8 cellular contexts compared by ENCODE assay signal in genomic region chrX:38817004-38817703, GRCh38. TPM values are rescaled to one million over a fixed set of nuclear protein-coding genes. Genes with fewer than 3 reads are reported as not detected.
A peak's percentile ranks its signal among the peaks of the same experiment; 100 is the strongest.
DNase-seq lines count a peak whose midpoint lies in the region; ATAC-seq and TF ChIP-seq lines count a peak whose summit lies in the region.

No MANE protein-coding gene starts in this region.

- no peak overlapping the region for H3K4me3 Mint-ChIP-seq in CD14-positive monocyte
- H3K4me3 Mint-ChIP-seq in activated naive CD8-positive, alpha-beta T cell treated with anti-CD3 and anti-CD28 coated beads, Interleukin-2, amount 50 U/mL, for 24 hours, result no peak overlapping the region

- DNase-seq in CD14-positive monocyte (ENCODE audit: low spot score) (no peak), KBM-7 (peak; percentile 87), caudate nucleus (lab: John Stamatoyannopoulos, UW) (peak in 5 of 61 donors; percentile 0 to 15 (median 1)), RWPE1 (ENCODE audit: low spot score) (no peak), COR-L47 (lab: John Stamatoyannopoulos, UW) (no peak)
- no peak for DNase-seq in activated naive CD8-positive, alpha-beta T cell treated with anti-CD3 and anti-CD28 coated beads, Interleukin-2, amount 50 U/mL, for 24 hours
- DNase-seq in activated naive CD4-positive, alpha-beta T cell treated with anti-CD3 and anti-CD28 coated beads, Interleukin-2, amount 50 U/mL, for 72 hours (ENCODE audit: low spot score in 2 of 2), result no peak

- no peaks in the 10 kb centered on the region for H3K36me3 Mint-ChIP-seq in CD14-positive monocyte
- H3K36me3 Mint-ChIP-seq in activated naive CD8-positive, alpha-beta T cell treated with anti-CD3 and anti-CD28 coated beads, Interleukin-2, amount 50 U/mL, for 24 hours (ENCODE audit: low read depth), result peaks cover 2% of the 10 kb centered on the region
- peaks cover 5 to 6% of the 10 kb centered on the region in 2 donors for H3K36me3 Mint-ChIP-seq in activated naive CD4-positive, alpha-beta T cell treated with anti-CD3 and anti-CD28 coated beads, Interleukin-2, amount 50 U/mL, for 72 hours

- H3K27ac ChIP-seq in caudate nucleus (ENCODE audit: low read depth, low read length) (peak overlapping the region; percentile 60), muscle layer of colon (ENCODE audit: low read depth, low read length) (peak overlapping the region; percentile 20), RWPE1 (no peak overlapping the region)

- no peaks in the 10 kb centered on the region for H3K36me3 ChIP-seq in muscle layer of colon (ENCODE audit: insufficient read depth, low read length)

- H3K4me1 Mint-ChIP-seq in CD14-positive monocyte, result peaks cover 8% of the 10 kb centered on the region
- peaks cover 13% of the 10 kb centered on the region for H3K4me1 Mint-ChIP-seq in activated naive CD8-positive, alpha-beta T cell treated with anti-CD3 and anti-CD28 coated beads, Interleukin-2, amount 50 U/mL, for 24 hours

- H3K27me3 ChIP-seq in muscle layer of colon (ENCODE audit: control insufficient read depth in 1 of 2, insufficient read depth in 2 of 2, low read length in 2 of 2), result no peaks in the 10 kb centered on the region

- H3K9ac ChIP-seq in muscle layer of colon (ENCODE audit: low read length), result no peak overlapping the region

- intact Hi-C loops in CD14-positive monocyte (cut with micrococcal nuclease), result no loop called here

- no peak overlapping the region for H3K4me3 ChIP-seq in muscle layer of colon (ENCODE audit: low read depth in 1 of 2, low read length in 2 of 2)

- peak overlapping the region in 5 of 7 donors; percentile 7 to 76 (median 43) for H3K27ac Mint-ChIP-seq in CD14-positive monocyte
- H3K27ac Mint-ChIP-seq in activated naive CD8-positive, alpha-beta T cell treated with anti-CD3 and anti-CD28 coated beads, Interleukin-2, amount 50 U/mL, for 24 hours, result no peak overlapping the region
- H3K27ac Mint-ChIP-seq in activated naive CD4-positive, alpha-beta T cell treated with anti-CD3 and anti-CD28 coated beads, Interleukin-2, amount 50 U/mL, for 72 hours, result no peak overlapping the region

- TF ChIP-seq CTCF in CD14-positive monocyte (IDR thresholded peaks at IDR 0.05) (no peak), RWPE1 (conservative IDR thresholded peaks at IDR 0.05; ENCODE audit: low read depth) (no peak)

- in situ Hi-C loops in KBM-7 (cut with MboI; ENCODE audit: low pct_unique_long_range_greater_than_20kb, low sequenced_read_pairs), result loop anchor here (25.0 kb wide), 1 partner anchor 170 kb away; no protein-coding TSS in a partner anchor

- peaks cover 15% of the 10 kb centered on the region for H3K4me1 ChIP-seq in muscle layer of colon (ENCODE audit: insufficient read depth, low read length)

- no peaks in the 10 kb centered on the region for H3K9me3 ChIP-seq in muscle layer of colon (ENCODE audit: low read length)

- CTCF ChIA-PET in RWPE1 (lab: Yijun Ruan, JAX), result no interaction called here

- ATAC-seq in activated naive CD8-positive, alpha-beta T cell treated with anti-CD3 and anti-CD28 coated beads, Interleukin-2, amount 50 U/mL, for 24 hours, result no peak
- no peak for ATAC-seq in activated naive CD4-positive, alpha-beta T cell treated with anti-CD3 and anti-CD28 coated beads, Interleukin-2, amount 50 U/mL, for 72 hours

- H3K9me3 Mint-ChIP-seq in CD14-positive monocyte, result peaks cover 0 to 2% (median 0%) of the 10 kb centered on the region in 7 donors
- H3K9me3 Mint-ChIP-seq in activated naive CD8-positive, alpha-beta T cell treated with anti-CD3 and anti-CD28 coated beads, Interleukin-2, amount 50 U/mL, for 24 hours, result no peaks in the 10 kb centered on the region
- H3K9me3 Mint-ChIP-seq in activated naive CD4-positive, alpha-beta T cell treated with anti-CD3 and anti-CD28 coated beads, Interleukin-2, amount 50 U/mL, for 72 hours, result no peaks in the 10 kb centered on the region

- POLR2A ChIA-PET in RWPE1 (lab: Yijun Ruan, JAX; ENCODE audit: low non-redundant PET), result no interaction called here

- peaks cover 0 to 6% (median 0%) of the 10 kb centered on the region in 3 donors for H3K27me3 Mint-ChIP-seq in CD14-positive monocyte (ENCODE audit: low read depth in 3 of 3)
- H3K27me3 Mint-ChIP-seq in activated naive CD8-positive, alpha-beta T cell treated with anti-CD3 and anti-CD28 coated beads, Interleukin-2, amount 50 U/mL, for 24 hours, result no peaks in the 10 kb centered on the region

RNA-seq across cellular contexts. Expression of gene MID1IP1, which starts 15.9 kb away (rescaled TPM):
- polyA plus RNA-seq in CD14-positive monocyte, result 10 to 100 TPM; 48.4 to 55.5 TPM
- total RNA-seq in activated naive CD4-positive, alpha-beta T cell treated with anti-CD3 and anti-CD28 coated beads, Interleukin-2, amount 50 U/mL, for 72 hours, result 100 to 1,000 TPM in 1 of 2 donors, 10 to 100 TPM in 1; 62.2 to 105 TPM

Comparison
In these comparisons a context has a peak if more than half of its experiments do, and no peak if none do; other contexts are left out.
1. H3K27ac Mint-ChIP-seq: peak in CD14-positive monocyte (5 of 7); none in activated naive CD8-positive, alpha-beta T cell treated with anti-CD3 and anti-CD28 coated beads, Interleukin-2, amount 50 U/mL, for 24 hours (single experiment) and activated naive CD4-positive, alpha-beta T cell treated with anti-CD3 and anti-CD28 coated beads, Interleukin-2, amount 50 U/mL, for 72 hours (0 of 2).